In the genomic region with DNA sequence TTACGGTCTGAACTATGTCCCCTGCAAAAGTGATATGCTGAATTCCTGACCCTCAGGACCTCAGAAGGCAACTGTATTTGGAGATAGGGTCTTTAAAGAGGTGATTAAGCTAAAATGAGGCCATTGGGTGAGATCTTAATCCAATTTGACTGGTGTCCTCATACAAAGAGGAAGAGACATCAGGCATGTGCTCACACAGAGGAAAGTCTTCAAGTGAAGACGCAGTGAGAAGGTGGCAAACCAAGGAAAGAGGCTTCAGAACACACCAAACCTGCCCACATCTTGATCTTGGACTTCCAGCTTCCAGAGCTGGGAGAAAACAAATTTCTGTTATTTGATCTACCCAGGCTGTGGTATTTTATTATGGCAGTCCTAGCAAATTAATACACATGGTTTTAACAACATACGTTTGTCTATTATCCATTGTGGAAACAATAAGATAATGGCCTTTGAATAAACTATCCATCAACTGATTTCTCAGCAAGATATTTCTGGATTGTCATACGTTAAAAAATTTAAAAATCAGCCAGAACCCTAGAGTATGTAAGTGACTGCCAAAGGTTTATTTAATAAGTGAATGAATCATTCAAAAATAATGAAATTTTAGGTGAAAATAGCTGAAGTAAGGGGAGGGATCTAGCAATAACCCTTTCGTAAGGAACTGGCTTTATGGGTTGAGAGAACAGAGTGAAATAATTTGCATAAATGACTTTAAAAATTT, we compare ENCODE assay signal across 1 cellular context.
TF ChIP-seq lines count a peak whose summit lies in the region.

No MANE protein-coding gene starts in this region.

TF ChIP-seq in K562, 482 proteins besides CTCF, POLR2A, EP300 and RAD21 (continues in another document):
- TF ChIP-seq, protein P1, sequence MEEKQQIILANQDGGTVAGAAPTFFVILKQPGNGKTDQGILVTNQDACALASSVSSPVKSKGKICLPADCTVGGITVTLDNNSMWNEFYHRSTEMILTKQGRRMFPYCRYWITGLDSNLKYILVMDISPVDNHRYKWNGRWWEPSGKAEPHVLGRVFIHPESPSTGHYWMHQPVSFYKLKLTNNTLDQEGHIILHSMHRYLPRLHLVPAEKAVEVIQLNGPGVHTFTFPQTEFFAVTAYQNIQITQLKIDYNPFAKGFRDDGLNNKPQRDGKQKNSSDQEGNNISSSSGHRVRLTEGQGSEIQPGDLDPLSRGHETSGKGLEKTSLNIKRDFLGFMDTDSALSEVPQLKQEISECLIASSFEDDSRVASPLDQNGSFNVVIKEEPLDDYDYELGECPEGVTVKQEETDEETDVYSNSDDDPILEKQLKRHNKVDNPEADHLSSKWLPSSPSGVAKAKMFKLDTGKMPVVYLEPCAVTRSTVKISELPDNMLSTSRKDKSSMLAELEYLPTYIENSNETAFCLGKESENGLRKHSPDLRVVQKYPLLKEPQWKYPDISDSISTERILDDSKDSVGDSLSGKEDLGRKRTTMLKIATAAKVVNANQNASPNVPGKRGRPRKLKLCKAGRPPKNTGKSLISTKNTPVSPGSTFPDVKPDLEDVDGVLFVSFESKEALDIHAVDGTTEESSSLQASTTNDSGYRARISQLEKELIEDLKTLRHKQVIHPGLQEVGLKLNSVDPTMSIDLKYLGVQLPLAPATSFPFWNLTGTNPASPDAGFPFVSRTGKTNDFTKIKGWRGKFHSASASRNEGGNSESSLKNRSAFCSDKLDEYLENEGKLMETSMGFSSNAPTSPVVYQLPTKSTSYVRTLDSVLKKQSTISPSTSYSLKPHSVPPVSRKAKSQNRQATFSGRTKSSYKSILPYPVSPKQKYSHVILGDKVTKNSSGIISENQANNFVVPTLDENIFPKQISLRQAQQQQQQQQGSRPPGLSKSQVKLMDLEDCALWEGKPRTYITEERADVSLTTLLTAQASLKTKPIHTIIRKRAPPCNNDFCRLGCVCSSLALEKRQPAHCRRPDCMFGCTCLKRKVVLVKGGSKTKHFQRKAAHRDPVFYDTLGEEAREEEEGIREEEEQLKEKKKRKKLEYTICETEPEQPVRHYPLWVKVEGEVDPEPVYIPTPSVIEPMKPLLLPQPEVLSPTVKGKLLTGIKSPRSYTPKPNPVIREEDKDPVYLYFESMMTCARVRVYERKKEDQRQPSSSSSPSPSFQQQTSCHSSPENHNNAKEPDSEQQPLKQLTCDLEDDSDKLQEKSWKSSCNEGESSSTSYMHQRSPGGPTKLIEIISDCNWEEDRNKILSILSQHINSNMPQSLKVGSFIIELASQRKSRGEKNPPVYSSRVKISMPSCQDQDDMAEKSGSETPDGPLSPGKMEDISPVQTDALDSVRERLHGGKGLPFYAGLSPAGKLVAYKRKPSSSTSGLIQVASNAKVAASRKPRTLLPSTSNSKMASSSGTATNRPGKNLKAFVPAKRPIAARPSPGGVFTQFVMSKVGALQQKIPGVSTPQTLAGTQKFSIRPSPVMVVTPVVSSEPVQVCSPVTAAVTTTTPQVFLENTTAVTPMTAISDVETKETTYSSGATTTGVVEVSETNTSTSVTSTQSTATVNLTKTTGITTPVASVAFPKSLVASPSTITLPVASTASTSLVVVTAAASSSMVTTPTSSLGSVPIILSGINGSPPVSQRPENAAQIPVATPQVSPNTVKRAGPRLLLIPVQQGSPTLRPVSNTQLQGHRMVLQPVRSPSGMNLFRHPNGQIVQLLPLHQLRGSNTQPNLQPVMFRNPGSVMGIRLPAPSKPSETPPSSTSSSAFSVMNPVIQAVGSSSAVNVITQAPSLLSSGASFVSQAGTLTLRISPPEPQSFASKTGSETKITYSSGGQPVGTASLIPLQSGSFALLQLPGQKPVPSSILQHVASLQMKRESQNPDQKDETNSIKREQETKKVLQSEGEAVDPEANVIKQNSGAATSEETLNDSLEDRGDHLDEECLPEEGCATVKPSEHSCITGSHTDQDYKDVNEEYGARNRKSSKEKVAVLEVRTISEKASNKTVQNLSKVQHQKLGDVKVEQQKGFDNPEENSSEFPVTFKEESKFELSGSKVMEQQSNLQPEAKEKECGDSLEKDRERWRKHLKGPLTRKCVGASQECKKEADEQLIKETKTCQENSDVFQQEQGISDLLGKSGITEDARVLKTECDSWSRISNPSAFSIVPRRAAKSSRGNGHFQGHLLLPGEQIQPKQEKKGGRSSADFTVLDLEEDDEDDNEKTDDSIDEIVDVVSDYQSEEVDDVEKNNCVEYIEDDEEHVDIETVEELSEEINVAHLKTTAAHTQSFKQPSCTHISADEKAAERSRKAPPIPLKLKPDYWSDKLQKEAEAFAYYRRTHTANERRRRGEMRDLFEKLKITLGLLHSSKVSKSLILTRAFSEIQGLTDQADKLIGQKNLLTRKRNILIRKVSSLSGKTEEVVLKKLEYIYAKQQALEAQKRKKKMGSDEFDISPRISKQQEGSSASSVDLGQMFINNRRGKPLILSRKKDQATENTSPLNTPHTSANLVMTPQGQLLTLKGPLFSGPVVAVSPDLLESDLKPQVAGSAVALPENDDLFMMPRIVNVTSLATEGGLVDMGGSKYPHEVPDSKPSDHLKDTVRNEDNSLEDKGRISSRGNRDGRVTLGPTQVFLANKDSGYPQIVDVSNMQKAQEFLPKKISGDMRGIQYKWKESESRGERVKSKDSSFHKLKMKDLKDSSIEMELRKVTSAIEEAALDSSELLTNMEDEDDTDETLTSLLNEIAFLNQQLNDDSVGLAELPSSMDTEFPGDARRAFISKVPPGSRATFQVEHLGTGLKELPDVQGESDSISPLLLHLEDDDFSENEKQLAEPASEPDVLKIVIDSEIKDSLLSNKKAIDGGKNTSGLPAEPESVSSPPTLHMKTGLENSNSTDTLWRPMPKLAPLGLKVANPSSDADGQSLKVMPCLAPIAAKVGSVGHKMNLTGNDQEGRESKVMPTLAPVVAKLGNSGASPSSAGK (IDR thresholded peaks at IDR 0.05), result peak; percentile 53; the same call in 1 of the 2 replicates
- peak; percentile 29; the same call in 1 of the 2 replicates for TF ChIP-seq CXXC5 (CRISPR knock-in tag; IDR thresholded peaks at IDR 0.05)
- TF ChIP-seq, protein P2, sequence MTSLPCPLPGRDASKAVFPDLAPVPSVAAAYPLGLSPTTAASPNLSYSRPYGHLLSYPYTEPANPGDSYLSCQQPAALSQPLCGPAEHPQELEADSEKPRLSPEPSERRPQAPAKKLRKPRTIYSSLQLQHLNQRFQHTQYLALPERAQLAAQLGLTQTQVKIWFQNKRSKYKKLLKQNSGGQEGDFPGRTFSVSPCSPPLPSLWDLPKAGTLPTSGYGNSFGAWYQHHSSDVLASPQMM (CRISPR knock-in tag; IDR thresholded peaks at IDR 0.05), result no peak
- TF ChIP-seq, protein P3, sequence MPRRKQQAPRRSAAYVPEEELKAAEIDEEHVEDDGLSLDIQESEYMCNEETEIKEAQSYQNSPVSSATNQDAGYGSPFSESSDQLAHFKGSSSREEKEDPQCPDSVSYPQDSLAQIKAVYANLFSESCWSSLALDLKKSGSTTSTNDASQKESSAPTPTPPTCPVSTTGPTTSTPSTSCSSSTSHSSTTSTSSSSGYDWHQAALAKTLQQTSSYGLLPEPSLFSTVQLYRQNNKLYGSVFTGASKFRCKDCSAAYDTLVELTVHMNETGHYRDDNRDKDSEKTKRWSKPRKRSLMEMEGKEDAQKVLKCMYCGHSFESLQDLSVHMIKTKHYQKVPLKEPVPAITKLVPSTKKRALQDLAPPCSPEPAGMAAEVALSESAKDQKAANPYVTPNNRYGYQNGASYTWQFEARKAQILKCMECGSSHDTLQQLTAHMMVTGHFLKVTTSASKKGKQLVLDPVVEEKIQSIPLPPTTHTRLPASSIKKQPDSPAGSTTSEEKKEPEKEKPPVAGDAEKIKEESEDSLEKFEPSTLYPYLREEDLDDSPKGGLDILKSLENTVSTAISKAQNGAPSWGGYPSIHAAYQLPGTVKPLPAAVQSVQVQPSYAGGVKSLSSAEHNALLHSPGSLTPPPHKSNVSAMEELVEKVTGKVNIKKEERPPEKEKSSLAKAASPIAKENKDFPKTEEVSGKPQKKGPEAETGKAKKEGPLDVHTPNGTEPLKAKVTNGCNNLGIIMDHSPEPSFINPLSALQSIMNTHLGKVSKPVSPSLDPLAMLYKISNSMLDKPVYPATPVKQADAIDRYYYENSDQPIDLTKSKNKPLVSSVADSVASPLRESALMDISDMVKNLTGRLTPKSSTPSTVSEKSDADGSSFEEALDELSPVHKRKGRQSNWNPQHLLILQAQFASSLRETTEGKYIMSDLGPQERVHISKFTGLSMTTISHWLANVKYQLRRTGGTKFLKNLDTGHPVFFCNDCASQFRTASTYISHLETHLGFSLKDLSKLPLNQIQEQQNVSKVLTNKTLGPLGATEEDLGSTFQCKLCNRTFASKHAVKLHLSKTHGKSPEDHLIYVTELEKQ (CRISPR knock-in tag; IDR thresholded peaks at IDR 0.05), result no peak
- TF ChIP-seq, protein P4, sequence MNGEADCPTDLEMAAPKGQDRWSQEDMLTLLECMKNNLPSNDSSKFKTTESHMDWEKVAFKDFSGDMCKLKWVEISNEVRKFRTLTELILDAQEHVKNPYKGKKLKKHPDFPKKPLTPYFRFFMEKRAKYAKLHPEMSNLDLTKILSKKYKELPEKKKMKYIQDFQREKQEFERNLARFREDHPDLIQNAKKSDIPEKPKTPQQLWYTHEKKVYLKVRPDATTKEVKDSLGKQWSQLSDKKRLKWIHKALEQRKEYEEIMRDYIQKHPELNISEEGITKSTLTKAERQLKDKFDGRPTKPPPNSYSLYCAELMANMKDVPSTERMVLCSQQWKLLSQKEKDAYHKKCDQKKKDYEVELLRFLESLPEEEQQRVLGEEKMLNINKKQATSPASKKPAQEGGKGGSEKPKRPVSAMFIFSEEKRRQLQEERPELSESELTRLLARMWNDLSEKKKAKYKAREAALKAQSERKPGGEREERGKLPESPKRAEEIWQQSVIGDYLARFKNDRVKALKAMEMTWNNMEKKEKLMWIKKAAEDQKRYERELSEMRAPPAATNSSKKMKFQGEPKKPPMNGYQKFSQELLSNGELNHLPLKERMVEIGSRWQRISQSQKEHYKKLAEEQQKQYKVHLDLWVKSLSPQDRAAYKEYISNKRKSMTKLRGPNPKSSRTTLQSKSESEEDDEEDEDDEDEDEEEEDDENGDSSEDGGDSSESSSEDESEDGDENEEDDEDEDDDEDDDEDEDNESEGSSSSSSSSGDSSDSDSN (IDR thresholded peaks at IDR 0.05; ENCODE audit: borderline replicate concordance in 1 of 2, low read depth in 2 of 2, low read length in 2 of 2), result no peak
- TF ChIP-seq L3MBTL2 (IDR thresholded peaks at IDR 0.05), result peak; percentile 84
- TF ChIP-seq, protein P5, sequence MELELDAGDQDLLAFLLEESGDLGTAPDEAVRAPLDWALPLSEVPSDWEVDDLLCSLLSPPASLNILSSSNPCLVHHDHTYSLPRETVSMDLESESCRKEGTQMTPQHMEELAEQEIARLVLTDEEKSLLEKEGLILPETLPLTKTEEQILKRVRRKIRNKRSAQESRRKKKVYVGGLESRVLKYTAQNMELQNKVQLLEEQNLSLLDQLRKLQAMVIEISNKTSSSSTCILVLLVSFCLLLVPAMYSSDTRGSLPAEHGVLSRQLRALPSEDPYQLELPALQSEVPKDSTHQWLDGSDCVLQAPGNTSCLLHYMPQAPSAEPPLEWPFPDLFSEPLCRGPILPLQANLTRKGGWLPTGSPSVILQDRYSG (tag; conservative IDR thresholded peaks at IDR 0.05; ENCODE audit: low read depth), result peak; percentile 56; the same call in 1 of the 2 replicates
- TF ChIP-seq, protein P6, sequence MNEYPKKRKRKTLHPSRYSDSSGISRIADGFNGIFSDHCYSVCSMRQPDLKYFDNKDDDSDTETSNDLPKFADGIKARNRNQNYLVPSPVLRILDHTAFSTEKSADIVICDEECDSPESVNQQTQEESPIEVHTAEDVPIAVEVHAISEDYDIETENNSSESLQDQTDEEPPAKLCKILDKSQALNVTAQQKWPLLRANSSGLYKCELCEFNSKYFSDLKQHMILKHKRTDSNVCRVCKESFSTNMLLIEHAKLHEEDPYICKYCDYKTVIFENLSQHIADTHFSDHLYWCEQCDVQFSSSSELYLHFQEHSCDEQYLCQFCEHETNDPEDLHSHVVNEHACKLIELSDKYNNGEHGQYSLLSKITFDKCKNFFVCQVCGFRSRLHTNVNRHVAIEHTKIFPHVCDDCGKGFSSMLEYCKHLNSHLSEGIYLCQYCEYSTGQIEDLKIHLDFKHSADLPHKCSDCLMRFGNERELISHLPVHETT (CRISPR knock-in tag; conservative IDR thresholded peaks at IDR 0.05 in 1 of 2, IDR thresholded peaks at IDR 0.05 in 1 of 2), result peak in 1 of 2 experiments; percentile 37; a peak in 1 of 4 replicates
- TF ChIP-seq ZNF57 (CRISPR knock-in tag; IDR thresholded peaks at IDR 0.05), result no peak
- TF ChIP-seq CEBPG (CRISPR knock-in tag; IDR thresholded peaks at IDR 0.05), result no peak
- no peak for TF ChIP-seq CEBPG (tag; conservative IDR thresholded peaks at IDR 0.05 in 1 of 2, IDR thresholded peaks at IDR 0.05 in 1 of 2)
- TF ChIP-seq, protein P7, sequence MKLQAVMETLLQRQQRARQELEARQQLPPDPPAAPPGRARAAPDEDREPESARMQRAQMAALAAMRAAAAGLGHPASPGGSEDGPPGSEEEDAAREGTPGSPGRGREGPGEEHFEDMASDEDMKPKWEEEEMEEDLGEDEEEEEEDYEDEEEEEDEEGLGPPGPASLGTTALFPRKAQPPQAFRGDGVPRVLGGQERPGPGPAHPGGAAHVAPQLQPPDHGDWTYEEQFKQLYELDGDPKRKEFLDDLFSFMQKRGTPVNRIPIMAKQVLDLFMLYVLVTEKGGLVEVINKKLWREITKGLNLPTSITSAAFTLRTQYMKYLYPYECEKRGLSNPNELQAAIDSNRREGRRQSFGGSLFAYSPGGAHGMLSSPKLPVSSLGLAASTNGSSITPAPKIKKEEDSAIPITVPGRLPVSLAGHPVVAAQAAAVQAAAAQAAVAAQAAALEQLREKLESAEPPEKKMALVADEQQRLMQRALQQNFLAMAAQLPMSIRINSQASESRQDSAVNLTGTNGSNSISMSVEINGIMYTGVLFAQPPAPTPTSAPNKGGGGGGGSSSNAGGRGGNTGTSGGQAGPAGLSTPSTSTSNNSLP (IDR thresholded peaks at IDR 0.05; ENCODE audit: borderline replicate concordance, low read depth, low read length), result no peak
- TF ChIP-seq ZBTB8A (IDR thresholded peaks at IDR 0.05; ENCODE audit: partially characterized antibody), result no peak
- 0 out of 2 replicates have a peak, but pooled peaks have one; percentile 26 for TF ChIP-seq TAL1 (IDR thresholded peaks at IDR 0.05)
- 0 out of 2 replicates have a peak, but pooled peaks have one; percentile 13 for TF ChIP-seq ERF (CRISPR knock-in tag; IDR thresholded peaks at IDR 0.05)
- TF ChIP-seq KLF16 (IDR thresholded peaks at IDR 0.05), result no peak
- TF ChIP-seq ZNF146 (CRISPR knock-in tag; IDR thresholded peaks at IDR 0.05; ENCODE audit: unreplicated experiment), result no peak
- TF ChIP-seq TEAD4 (IDR thresholded peaks at IDR 0.05; ENCODE audit: low read length), result 0 out of 2 replicates have a peak, but pooled peaks have one; percentile 18
- TF ChIP-seq TEAD4 (CRISPR knock-in tag; IDR thresholded peaks at IDR 0.05; ENCODE audit: borderline replicate concordance), result no peak
- peak; percentile 50 for TF ChIP-seq TCF3 (CRISPR knock-in tag; IDR thresholded peaks at IDR 0.05)
- peak; percentile 36; the same call in 1 of the 2 replicates for TF ChIP-seq RNF2 (IDR thresholded peaks at IDR 0.05)
- peak; percentile 41 for TF ChIP-seq CBFA2T3 (IDR thresholded peaks at IDR 0.05)
